ENCODE assay signal across 7 cellular contexts in genomic region chr16:29202025-29202632, GRCh38.
DNase-seq lines count a peak whose midpoint lies in the region; ATAC-seq, FAIRE-seq and TF ChIP-seq lines count a peak whose summit lies in the region.
"Not testable (repeated sequence)": the region's sequence is repeated elsewhere in the genome, so short reads cannot be mapped to it uniquely, and the experiment has no call there.

No MANE protein-coding gene starts in this region.

- not testable (repeated sequence) for H2AK5ac ChIP-seq in mesenchymal stem cell (ENCODE audit: low read length, severe bottlenecking)

- peak; percentile 83 for DNase-seq in NCI-H1092 treated with DMSO at 0.1 percent for 48 hours (lab: John Stamatoyannopoulos, UW)
- peak; percentile 20 for DNase-seq in fibroblast of peridontal ligament (ENCODE audit: extremely low read depth)
- not testable (repeated sequence) for DNase-seq in hepatocyte (ENCODE audit: low spot score); mesenchymal stem cell
- DNase-seq in pancreas: peak in 3 of 6 donors; percentile 41 to 50 (median 42)

- not testable (repeated sequence) for H3K4ac ChIP-seq in mesenchymal stem cell (ENCODE audit: low read depth in 1 of 2, low read length in 2 of 2)

- H3K9me3 Mint-ChIP-seq in brain: peaks cover 14 to 26% (median 20%) of the 10 kb centered on the region in 5 experiments

- peak; percentile 66 to 80 (median 76) for ATAC-seq in pancreas

- H3K18ac ChIP-seq in mesenchymal stem cell (ENCODE audit: low read depth in 1 of 2, low read length in 2 of 2): not testable (repeated sequence)

- not testable (repeated sequence) for H4K91ac ChIP-seq in mesenchymal stem cell (ENCODE audit: low read length)

- peak overlapping the region; percentile 53 for H3K9ac ChIP-seq in mesenchymal stem cell (ENCODE audit: low read length)
- H3K9ac ChIP-seq in stomach smooth muscle (ENCODE audit: low read length in 2 of 2): not testable (repeated sequence)

- not testable (repeated sequence) for H2BK12ac ChIP-seq in mesenchymal stem cell (ENCODE audit: low read length in 2 of 2)

- not testable (repeated sequence) for H4K20me1 ChIP-seq in hepatocyte (ENCODE audit: insufficient read depth, poor library complexity, severe bottlenecking)

- peaks cover 21% of the 10 kb centered on the region for H3K4me1 ChIP-seq in hepatocyte (ENCODE audit: insufficient read depth)
- not testable (repeated sequence) for H3K4me1 ChIP-seq in mesenchymal stem cell (ENCODE audit: control insufficient read depth, insufficient read depth, low read depth, low read length); pancreas
- H3K4me1 ChIP-seq in stomach smooth muscle (ENCODE audit: control insufficient read depth, insufficient read depth, low read length): peaks cover 16% of the 10 kb centered on the region

- intact Hi-C loops in pancreas (cut with DNase I): not testable (repeated sequence)

- FAIRE-seq in pancreas (lab: Jason Lieb, UNC): not testable (repeated sequence)

- H3K27ac ChIP-seq in hepatocyte (peak overlapping the region; percentile 92), pancreas (peak overlapping the region in 3 of 4 donors; percentile 35 to 63 (median 40)), stomach smooth muscle (ENCODE audit: low read length) (peak overlapping the region; percentile 37)
- H3K27ac ChIP-seq in mesenchymal stem cell (ENCODE audit: low read length, poor library complexity, severe bottlenecking): not testable (repeated sequence)

- H3K4me3 Mint-ChIP-seq in brain: peak overlapping the region in 3 of 5 experiments; percentile 51 to 68 (median 54)

- H2AFZ ChIP-seq in hepatocyte; mesenchymal stem cell (ENCODE audit: low read depth, low read length): not testable (repeated sequence)

- H3K4me3 ChIP-seq in hepatocyte; mesenchymal stem cell (ENCODE audit: insufficient read depth in 1 of 2, low read depth in 1 of 2, low read length in 2 of 2); pancreas; stomach smooth muscle (ENCODE audit: low read length in 2 of 2): not testable (repeated sequence)

- H3K27me3 Mint-ChIP-seq in brain: not testable (repeated sequence)

- peaks cover 30% of the 10 kb centered on the region for H3K4me1 Mint-ChIP-seq in brain

- H2BK120ac ChIP-seq in mesenchymal stem cell (ENCODE audit: low read depth, low read length): not testable (repeated sequence)

- not testable (repeated sequence) for H3K9me3 ChIP-seq in hepatocyte (ENCODE audit: low read depth); mesenchymal stem cell (ENCODE audit: control insufficient read depth, low read length); pancreas; stomach smooth muscle (ENCODE audit: control insufficient read depth in 2 of 2, low read length in 2 of 2)

- not testable (repeated sequence) for H3K9me2 ChIP-seq in hepatocyte (replicated peaks; ENCODE audit: insufficient read depth)

- TF ChIP-seq CTCF in brain (conservative IDR thresholded peaks at IDR 0.05); hepatocyte (IDR thresholded peaks at IDR 0.05; ENCODE audit: poor library complexity); pancreas (IDR thresholded peaks at IDR 0.05): not testable (repeated sequence)

- not testable (repeated sequence) for H4K8ac ChIP-seq in mesenchymal stem cell (ENCODE audit: low read length)

- not testable (repeated sequence) for H2BK5ac ChIP-seq in mesenchymal stem cell (ENCODE audit: low read depth, low read length, poor library complexity, severe bottlenecking)

- peak overlapping the region; percentile 17 for H3K4me2 ChIP-seq in hepatocyte
- not testable (repeated sequence) for H3K4me2 ChIP-seq in mesenchymal stem cell (ENCODE audit: low read length, poor library complexity, severe bottlenecking)

- not testable (repeated sequence) for H3K79me2 ChIP-seq in hepatocyte

- not testable (repeated sequence) for H3K14ac ChIP-seq in mesenchymal stem cell (ENCODE audit: low read length in 2 of 2)

- H2BK15ac ChIP-seq in mesenchymal stem cell (ENCODE audit: low read depth, poor library complexity, severe bottlenecking): not testable (repeated sequence)

- H3K36me3 Mint-ChIP-seq in brain: not testable (repeated sequence)

- H3K23ac ChIP-seq in mesenchymal stem cell (ENCODE audit: low read length in 2 of 2): not testable (repeated sequence)

- H3K27ac Mint-ChIP-seq in brain: peak overlapping the region; percentile 87 to 98 (median 92)

- not testable (repeated sequence) for H3K27me3 ChIP-seq in hepatocyte; mesenchymal stem cell (ENCODE audit: control insufficient read depth in 1 of 2, insufficient read depth in 1 of 2, low read length in 2 of 2); pancreas; stomach smooth muscle (ENCODE audit: control insufficient read depth in 1 of 2, insufficient read depth in 2 of 2, low read length in 2 of 2)

- H3K36me3 ChIP-seq in hepatocyte (replicated peaks; ENCODE audit: insufficient read depth, low read depth); mesenchymal stem cell (ENCODE audit: control insufficient read depth in 1 of 2, insufficient read depth in 2 of 2, low read depth in 1 of 2, low read length in 2 of 2); pancreas; stomach smooth muscle (ENCODE audit: control insufficient read depth in 2 of 2, insufficient read depth in 2 of 2, low read length in 2 of 2): not testable (repeated sequence)

- H3K79me1 ChIP-seq in mesenchymal stem cell (replicated peaks; ENCODE audit: low read length, poor library complexity, severe bottlenecking): not testable (repeated sequence)

- 34% methylated on average over 7 of the region's 8 CpGs for WGBS in hepatocyte (ENCODE audit: low lambda C conversion rate, missing lambda C conversion rate)
- 78% methylated on average over 8 of the region's 8 CpGs for WGBS in mesenchymal stem cell
- WGBS in pancreas, 2 donors: 11 to 19% methylated on average over 8 of the region's 8 CpGs
